ENCODE assay signal across 8 cellular contexts in the genomic region with DNA sequence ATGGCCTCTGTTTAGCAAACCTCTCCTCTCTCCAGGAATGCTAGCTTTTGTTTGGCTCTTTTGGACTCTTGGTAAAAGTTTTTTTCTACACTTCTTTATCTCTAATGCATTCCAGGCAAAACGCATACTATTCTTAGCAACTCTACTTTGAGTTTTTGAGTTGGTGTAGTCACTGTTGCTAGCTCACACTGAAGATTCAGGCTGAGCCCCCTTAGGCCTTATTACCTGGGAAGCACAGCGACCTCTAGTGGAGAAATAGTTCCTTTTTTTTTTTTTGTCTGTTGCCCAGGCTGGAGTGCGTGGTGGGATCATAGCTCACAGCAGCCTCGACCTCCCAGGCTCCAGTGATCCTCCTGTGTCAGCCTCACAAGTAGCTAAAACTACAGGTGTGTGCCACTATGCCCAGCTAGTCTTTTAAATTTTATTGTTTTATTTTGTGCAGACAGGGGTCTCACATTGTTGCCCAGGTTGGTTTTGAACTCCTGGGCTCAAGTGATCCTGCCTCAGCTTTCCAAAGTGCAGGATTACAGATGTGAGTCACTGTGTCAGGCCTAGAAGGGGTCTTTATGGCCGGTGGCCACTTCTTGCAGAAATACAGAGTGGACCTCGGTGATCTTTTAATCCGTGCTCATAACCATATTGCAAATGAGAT.
DNase-seq lines count a peak whose midpoint lies in the region; ATAC-seq and TF ChIP-seq lines count a peak whose summit lies in the region.

No MANE protein-coding gene starts in this region.

- in situ Hi-C loops in mammary epithelial cell (cut with MboI; ENCODE audit: low sequenced_read_pairs in 2 of 2): no loop called here

- H3K79me2 ChIP-seq in mammary epithelial cell (ENCODE audit: insufficient read depth, low read length): no peaks in the 10 kb centered on the region

- no TSS peak for BruUV-seq in mammary epithelial cell (replicated peaks; lab: Mats Ljungman, UMichigan)

- H3K4me3 ChIP-seq in mammary epithelial cell (replicated peaks in 1 of 3; ENCODE audit: insufficient read depth in 1 of 3, low read depth in 2 of 3, low read length in 3 of 3): no peak overlapping the region
- no peak overlapping the region for H3K4me3 ChIP-seq in liver (ENCODE audit: low read depth in 1 of 3, low read length in 3 of 3)

- H3K9me3 ChIP-seq in mammary epithelial cell (replicated peaks; ENCODE audit: insufficient read depth, low read length) (no peaks in the 10 kb centered on the region), liver (ENCODE audit: control insufficient read depth in 4 of 4, low read length in 3 of 4) (no peaks in the 10 kb centered on the region)

- intact Hi-C loops in mammary epithelial cell (cut with micrococcal nuclease): loop anchor here (1.0 to 2.0 kb wide), 3 partner anchors 58 to 99 kb away; no protein-coding TSS in a partner anchor

- H3K27me3 ChIP-seq in mammary epithelial cell (ENCODE audit: insufficient read depth, low read length): no peaks in the 10 kb centered on the region
- H3K27me3 ChIP-seq in liver (ENCODE audit: control insufficient read depth in 4 of 4, insufficient read depth in 4 of 4, low read length in 3 of 4): peaks cover 0 to 10% (median 2%) of the 10 kb centered on the region in 4 donors

- H3K36me3 ChIP-seq in mammary epithelial cell (ENCODE audit: insufficient read depth, low read length): no peaks in the 10 kb centered on the region
- no peaks in the 10 kb centered on the region for H3K36me3 ChIP-seq in liver (ENCODE audit: control insufficient read depth in 4 of 4, insufficient read depth in 3 of 4, low read depth in 1 of 4, low read length in 3 of 4)

- H3K4me1 ChIP-seq in mammary epithelial cell (ENCODE audit: insufficient read depth, low read length): peaks cover 5% of the 10 kb centered on the region
- no peaks in the 10 kb centered on the region for H3K4me1 ChIP-seq in liver (ENCODE audit: control insufficient read depth in 4 of 4, insufficient read depth in 4 of 4, low read length in 3 of 4)

- no peaks in the 10 kb centered on the region for H4K20me1 ChIP-seq in mammary epithelial cell (ENCODE audit: insufficient read depth, low read length)

- H2AFZ ChIP-seq in mammary epithelial cell (ENCODE audit: low read depth, low read length): no peak overlapping the region

- H3K9ac ChIP-seq in mammary epithelial cell (ENCODE audit: insufficient read depth, low read length) (no peak overlapping the region), liver (ENCODE audit: low read depth in 1 of 2, low read length in 2 of 2) (no peak overlapping the region)

- no peak overlapping the region for H3K4me2 ChIP-seq in mammary epithelial cell (ENCODE audit: insufficient read depth, low read depth, low read length)

- POLR2A ChIA-PET in HEK293T (lab: Yijun Ruan, JAX): interaction anchor here (1.2 kb wide), 1 partner anchor 64 kb away, joined by 3 read pairs; no protein-coding TSS in a partner anchor

- dilution Hi-C loops in mammary epithelial cell (cut with HindIII; ENCODE audit: low sequenced_read_pairs): no loop called here

- TF ChIP-seq RAD21 in liver (IDR thresholded peaks at IDR 0.05): peak; percentile 66 to 75

- DNase-seq in ELR (ENCODE audit: low read depth) (peak; percentile 70), HEK293T (ENCODE audit: extremely low spot score) (peak; percentile 67), NCI-H345 (lab: John Stamatoyannopoulos, UW) (peak; percentile 46), mammary epithelial cell (peak; percentile 30), NCI-H128 (lab: John Stamatoyannopoulos, UW; ENCODE audit: unreplicated experiment) (no peak)
- no peak for DNase-seq in activated effector memory CD4-positive, alpha-beta T cell treated with Interleukin-2 at 50 U/mL for 16 hours

- TF ChIP-seq CTCF in mammary epithelial cell (conservative IDR thresholded peaks at IDR 0.05 in 1 of 2, IDR thresholded peaks at IDR 0.05 in 1 of 2; ENCODE audit: extremely low read depth in 1 of 2, insufficient read depth in 1 of 2, low read depth in 1 of 2, low read length in 2 of 2) (peak; percentile 42 to 70), liver (IDR thresholded peaks at IDR 0.05; ENCODE audit: low read depth, low read length, missing input control) (peak; percentile 43)

- CTCF ChIA-PET in HEK293T (lab: Yijun Ruan, JAX): interaction anchor here (0.6 to 2.6 kb wide), 42 partner anchors 8 to 1075 kb away, joined by 3 to 41 read pairs (median 4); no protein-coding TSS in a partner anchor
- CTCF ChIA-PET in mammary epithelial cell (lab: Charles Lee; ENCODE audit: low non-redundant PET): interaction anchor here (0.6 to 1.1 kb wide), 14 partner anchors 8 to 1243 kb away, joined by 3 to 24 read pairs (median 4); no protein-coding TSS in a partner anchor

- 47% methylated on average over 7 of the region's 7 CpGs for WGBS in mammary epithelial cell (ENCODE audit: low coverage, missing lambda C conversion rate)
- WGBS in liver: 49% methylated on average over 7 of the region's 7 CpGs

- H3K27ac ChIP-seq in mammary epithelial cell (ENCODE audit: insufficient read depth, low read depth, low read length): no peak overlapping the region
- H3K27ac ChIP-seq in liver (ENCODE audit: low read depth in 1 of 2, low read length in 2 of 2): no peak overlapping the region

- no peak for ATAC-seq in HG03521 (IDR thresholded peaks at IDR 0.05; ENCODE audit: unreplicated experiment)

TF ChIP-seq in HEK293T, 16 proteins besides CTCF, POLR2A, EP300 and RAD21:
- no peak for TF ChIP-seq ARNT (IDR thresholded peaks at IDR 0.05)
- TF ChIP-seq TARDBP (IDR thresholded peaks at IDR 0.05): no peak
- no peak for TF ChIP-seq L3MBTL2 (conservative IDR thresholded peaks at IDR 0.05)
- TF ChIP-seq SUZ12 (IDR thresholded peaks at IDR 0.05): no peak
- no peak for TF ChIP-seq LEF1 (IDR thresholded peaks at IDR 0.05; ENCODE audit: borderline replicate concordance)
- TF ChIP-seq SP1 (IDR thresholded peaks at IDR 0.05): no peak
- no peak for TF ChIP-seq CTBP1 (IDR thresholded peaks at IDR 0.05; ENCODE audit: borderline replicate concordance)
- TF ChIP-seq FOXA1 (IDR thresholded peaks at IDR 0.05): no peak
- no peak for TF ChIP-seq ZNF384 (IDR thresholded peaks at IDR 0.05)
- no peak for TF ChIP-seq HDGF (IDR thresholded peaks at IDR 0.05; ENCODE audit: borderline replicate concordance)
- TF ChIP-seq ELF4 (IDR thresholded peaks at IDR 0.05): no peak
- TF ChIP-seq FOXM1 (IDR thresholded peaks at IDR 0.05; ENCODE audit: borderline replicate concordance): no peak
- TF ChIP-seq FOXK2 (IDR thresholded peaks at IDR 0.05): no peak
- TF ChIP-seq, protein P1, sequence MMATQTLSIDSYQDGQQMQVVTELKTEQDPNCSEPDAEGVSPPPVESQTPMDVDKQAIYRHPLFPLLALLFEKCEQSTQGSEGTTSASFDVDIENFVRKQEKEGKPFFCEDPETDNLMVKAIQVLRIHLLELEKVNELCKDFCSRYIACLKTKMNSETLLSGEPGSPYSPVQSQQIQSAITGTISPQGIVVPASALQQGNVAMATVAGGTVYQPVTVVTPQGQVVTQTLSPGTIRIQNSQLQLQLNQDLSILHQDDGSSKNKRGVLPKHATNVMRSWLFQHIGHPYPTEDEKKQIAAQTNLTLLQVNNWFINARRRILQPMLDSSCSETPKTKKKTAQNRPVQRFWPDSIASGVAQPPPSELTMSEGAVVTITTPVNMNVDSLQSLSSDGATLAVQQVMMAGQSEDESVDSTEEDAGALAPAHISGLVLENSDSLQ (IDR thresholded peaks at IDR 0.05): no peak
TF ChIP-seq in HEK293T: peak in this region for 0.

TF ChIP-seq in liver, 16 proteins besides CTCF, POLR2A, EP300 and RAD21 (continues in another document):
- TF ChIP-seq SP1 (IDR thresholded peaks at IDR 0.05) (no peak), GABPA (IDR thresholded peaks at IDR 0.05 in 1 of 2, conservative IDR thresholded peaks at IDR 0.05 in 1 of 2) (no peak), FOXA2 (IDR thresholded peaks at IDR 0.05) (no peak), NR2F2 (IDR thresholded peaks at IDR 0.05) (no peak)
- TF ChIP-seq, protein P2, sequence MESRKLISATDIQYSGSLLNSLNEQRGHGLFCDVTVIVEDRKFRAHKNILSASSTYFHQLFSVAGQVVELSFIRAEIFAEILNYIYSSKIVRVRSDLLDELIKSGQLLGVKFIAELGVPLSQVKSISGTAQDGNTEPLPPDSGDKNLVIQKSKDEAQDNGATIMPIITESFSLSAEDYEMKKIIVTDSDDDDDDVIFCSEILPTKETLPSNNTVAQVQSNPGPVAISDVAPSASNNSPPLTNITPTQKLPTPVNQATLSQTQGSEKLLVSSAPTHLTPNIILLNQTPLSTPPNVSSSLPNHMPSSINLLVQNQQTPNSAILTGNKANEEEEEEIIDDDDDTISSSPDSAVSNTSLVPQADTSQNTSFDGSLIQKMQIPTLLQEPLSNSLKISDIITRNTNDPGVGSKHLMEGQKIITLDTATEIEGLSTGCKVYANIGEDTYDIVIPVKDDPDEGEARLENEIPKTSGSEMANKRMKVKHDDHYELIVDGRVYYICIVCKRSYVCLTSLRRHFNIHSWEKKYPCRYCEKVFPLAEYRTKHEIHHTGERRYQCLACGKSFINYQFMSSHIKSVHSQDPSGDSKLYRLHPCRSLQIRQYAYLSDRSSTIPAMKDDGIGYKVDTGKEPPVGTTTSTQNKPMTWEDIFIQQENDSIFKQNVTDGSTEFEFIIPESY (IDR thresholded peaks at IDR 0.05): no peak
- TF ChIP-seq, protein P3, sequence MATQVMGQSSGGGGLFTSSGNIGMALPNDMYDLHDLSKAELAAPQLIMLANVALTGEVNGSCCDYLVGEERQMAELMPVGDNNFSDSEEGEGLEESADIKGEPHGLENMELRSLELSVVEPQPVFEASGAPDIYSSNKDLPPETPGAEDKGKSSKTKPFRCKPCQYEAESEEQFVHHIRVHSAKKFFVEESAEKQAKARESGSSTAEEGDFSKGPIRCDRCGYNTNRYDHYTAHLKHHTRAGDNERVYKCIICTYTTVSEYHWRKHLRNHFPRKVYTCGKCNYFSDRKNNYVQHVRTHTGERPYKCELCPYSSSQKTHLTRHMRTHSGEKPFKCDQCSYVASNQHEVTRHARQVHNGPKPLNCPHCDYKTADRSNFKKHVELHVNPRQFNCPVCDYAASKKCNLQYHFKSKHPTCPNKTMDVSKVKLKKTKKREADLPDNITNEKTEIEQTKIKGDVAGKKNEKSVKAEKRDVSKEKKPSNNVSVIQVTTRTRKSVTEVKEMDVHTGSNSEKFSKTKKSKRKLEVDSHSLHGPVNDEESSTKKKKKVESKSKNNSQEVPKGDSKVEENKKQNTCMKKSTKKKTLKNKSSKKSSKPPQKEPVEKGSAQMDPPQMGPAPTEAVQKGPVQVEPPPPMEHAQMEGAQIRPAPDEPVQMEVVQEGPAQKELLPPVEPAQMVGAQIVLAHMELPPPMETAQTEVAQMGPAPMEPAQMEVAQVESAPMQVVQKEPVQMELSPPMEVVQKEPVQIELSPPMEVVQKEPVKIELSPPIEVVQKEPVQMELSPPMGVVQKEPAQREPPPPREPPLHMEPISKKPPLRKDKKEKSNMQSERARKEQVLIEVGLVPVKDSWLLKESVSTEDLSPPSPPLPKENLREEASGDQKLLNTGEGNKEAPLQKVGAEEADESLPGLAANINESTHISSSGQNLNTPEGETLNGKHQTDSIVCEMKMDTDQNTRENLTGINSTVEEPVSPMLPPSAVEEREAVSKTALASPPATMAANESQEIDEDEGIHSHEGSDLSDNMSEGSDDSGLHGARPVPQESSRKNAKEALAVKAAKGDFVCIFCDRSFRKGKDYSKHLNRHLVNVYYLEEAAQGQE (IDR thresholded peaks at IDR 0.05): no peak

Comparison
In these comparisons a context has a peak if more than half of its experiments do, and no peak if none do; other contexts are left out.
1. DNase-seq: peak in ELR (single experiment), HEK293T (single experiment), NCI-H345 (single experiment) and mammary epithelial cell (single experiment); none in NCI-H128 (single experiment) and activated effector memory CD4-positive, alpha-beta T cell treated with Interleukin-2 at 50 U/mL for 16 hours (single experiment).